Comparison of ENCODE assay signal across 1 cellular context in genomic region chr1:11337536-11338350, GRCh38.
A peak's percentile ranks its signal among the peaks of the same experiment; 100 is the strongest.
TF ChIP-seq lines count a peak whose summit lies in the region.

No MANE protein-coding gene starts in this region.

TF ChIP-seq in K562, 482 proteins besides CTCF, POLR2A, EP300 and RAD21 (continued from another document and continues in another):
- peak; percentile 51 for TF ChIP-seq HNRNPK (IDR thresholded peaks at IDR 0.05; ENCODE audit: low read depth, low read length, poor library complexity, severe bottlenecking)
- TF ChIP-seq TAF15 (IDR thresholded peaks at IDR 0.05; ENCODE audit: low read depth, low read length): no peak
- TF ChIP-seq ZFP91 (CRISPR knock-in tag; IDR thresholded peaks at IDR 0.05): no peak
- 0 out of 2 replicates have a peak, but pooled peaks have one; percentile 17 for TF ChIP-seq CXXC5 (CRISPR knock-in tag; IDR thresholded peaks at IDR 0.05)
- TF ChIP-seq PCBP2 (IDR thresholded peaks at IDR 0.05; ENCODE audit: low read depth, low read length, poor library complexity, severe bottlenecking): peak; percentile 84
- no peak for TF ChIP-seq GTF2E2 (tag; IDR thresholded peaks at IDR 0.05)
- no peak for TF ChIP-seq SUPT5H (IDR thresholded peaks at IDR 0.05)
- TF ChIP-seq KHSRP (IDR thresholded peaks at IDR 0.05): no peak
- no peak for TF ChIP-seq ILK (tag; IDR thresholded peaks at IDR 0.05; ENCODE audit: borderline replicate concordance, low read depth)
- no peak for TF ChIP-seq POLR2B (IDR thresholded peaks at IDR 0.05; ENCODE audit: low read depth, partially characterized antibody)
- TF ChIP-seq ETV5 (CRISPR knock-in tag; IDR thresholded peaks at IDR 0.05; ENCODE audit: low read depth): no peak
- TF ChIP-seq EGR1 (conservative IDR thresholded peaks at IDR 0.05): no peak
- TF ChIP-seq FOXP1 (CRISPR knock-in tag; IDR thresholded peaks at IDR 0.05): no peak
- TF ChIP-seq ESRRB (CRISPR knock-in tag; IDR thresholded peaks at IDR 0.05; ENCODE audit: borderline replicate concordance): no peak
- TF ChIP-seq EHMT2 (IDR thresholded peaks at IDR 0.05): no peak
- TF ChIP-seq TBL1XR1 (IDR thresholded peaks at IDR 0.05; ENCODE audit: low read length in 2 of 2): no peak
- TF ChIP-seq ETV1 (tag; conservative IDR thresholded peaks at IDR 0.05; ENCODE audit: low read depth): no peak
- TF ChIP-seq SREBF2 (CRISPR knock-in tag; IDR thresholded peaks at IDR 0.05): no peak
- TF ChIP-seq, protein P1, sequence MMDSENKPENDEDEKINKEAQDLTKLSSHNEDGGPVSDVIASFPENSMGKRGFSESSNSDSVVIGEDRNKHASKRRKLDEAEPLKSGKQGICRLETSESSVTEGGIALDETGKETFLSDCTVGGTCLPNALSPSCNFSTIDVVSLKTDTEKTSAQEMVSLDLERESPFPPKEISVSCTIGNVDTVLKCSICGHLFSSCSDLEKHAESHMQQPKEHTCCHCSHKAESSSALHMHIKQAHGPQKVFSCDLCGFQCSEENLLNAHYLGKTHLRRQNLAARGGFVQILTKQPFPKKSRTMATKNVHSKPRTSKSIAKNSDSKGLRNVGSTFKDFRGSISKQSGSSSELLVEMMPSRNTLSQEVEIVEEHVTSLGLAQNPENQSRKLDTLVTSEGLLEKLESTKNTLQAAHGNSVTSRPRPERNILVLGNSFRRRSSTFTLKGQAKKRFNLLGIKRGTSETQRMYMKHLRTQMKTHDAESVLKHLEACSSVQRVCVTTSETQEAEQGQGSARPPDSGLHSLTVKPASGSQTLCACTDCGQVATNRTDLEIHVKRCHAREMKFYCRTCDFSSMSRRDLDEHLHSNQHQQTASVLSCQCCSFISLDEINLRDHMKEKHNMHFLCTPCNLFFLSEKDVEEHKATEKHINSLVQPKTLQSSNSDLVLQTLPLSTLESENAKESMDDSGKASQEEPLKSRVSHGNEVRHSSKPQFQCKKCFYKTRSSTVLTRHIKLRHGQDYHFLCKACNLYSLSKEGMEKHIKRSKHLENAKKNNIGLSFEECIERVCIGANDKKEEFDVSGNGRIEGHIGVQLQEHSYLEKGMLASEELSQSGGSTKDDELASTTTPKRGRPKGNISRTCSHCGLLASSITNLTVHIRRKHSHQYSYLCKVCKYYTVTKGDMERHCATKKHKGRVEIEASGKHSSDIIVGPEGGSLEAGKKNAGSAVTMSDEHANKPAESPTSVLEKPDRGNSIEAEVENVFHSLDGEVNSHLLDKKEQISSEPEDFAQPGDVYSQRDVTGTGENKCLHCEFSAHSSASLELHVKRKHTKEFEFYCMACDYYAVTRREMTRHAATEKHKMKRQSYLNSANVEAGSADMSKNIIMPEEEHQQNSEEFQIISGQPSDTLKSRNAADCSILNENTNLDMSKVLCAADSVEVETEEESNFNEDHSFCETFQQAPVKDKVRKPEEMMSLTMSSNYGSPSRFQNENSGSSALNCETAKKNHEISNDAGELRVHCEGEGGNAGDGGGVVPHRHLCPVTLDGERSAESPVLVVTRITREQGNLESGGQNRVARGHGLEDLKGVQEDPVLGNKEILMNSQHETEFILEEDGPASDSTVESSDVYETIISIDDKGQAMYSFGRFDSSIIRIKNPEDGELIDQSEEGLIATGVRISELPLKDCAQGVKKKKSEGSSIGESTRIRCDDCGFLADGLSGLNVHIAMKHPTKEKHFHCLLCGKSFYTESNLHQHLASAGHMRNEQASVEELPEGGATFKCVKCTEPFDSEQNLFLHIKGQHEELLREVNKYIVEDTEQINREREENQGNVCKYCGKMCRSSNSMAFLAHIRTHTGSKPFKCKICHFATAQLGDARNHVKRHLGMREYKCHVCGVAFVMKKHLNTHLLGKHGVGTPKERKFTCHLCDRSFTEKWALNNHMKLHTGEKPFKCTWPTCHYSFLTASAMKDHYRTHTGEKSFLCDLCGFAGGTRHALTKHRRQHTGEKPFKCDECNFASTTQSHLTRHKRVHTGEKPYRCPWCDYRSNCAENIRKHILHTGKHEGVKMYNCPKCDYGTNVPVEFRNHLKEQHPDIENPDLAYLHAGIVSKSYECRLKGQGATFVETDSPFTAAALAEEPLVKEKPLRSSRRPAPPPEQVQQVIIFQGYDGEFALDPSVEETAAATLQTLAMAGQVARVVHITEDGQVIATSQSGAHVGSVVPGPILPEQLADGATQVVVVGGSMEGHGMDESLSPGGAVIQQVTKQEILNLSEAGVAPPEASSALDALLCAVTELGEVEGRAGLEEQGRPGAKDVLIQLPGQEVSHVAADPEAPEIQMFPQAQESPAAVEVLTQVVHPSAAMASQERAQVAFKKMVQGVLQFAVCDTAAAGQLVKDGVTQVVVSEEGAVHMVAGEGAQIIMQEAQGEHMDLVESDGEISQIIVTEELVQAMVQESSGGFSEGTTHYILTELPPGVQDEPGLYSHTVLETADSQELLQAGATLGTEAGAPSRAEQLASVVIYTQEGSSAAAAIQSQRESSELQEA (IDR thresholded peaks at IDR 0.05; ENCODE audit: low read depth): no peak
- no peak for TF ChIP-seq GABPB2 (CRISPR knock-in tag; conservative IDR thresholded peaks at IDR 0.05)
- no peak for TF ChIP-seq MAFG (tag; conservative IDR thresholded peaks at IDR 0.05)
- TF ChIP-seq CHD7 (IDR thresholded peaks at IDR 0.05; ENCODE audit: low read depth, low read length): no peak
- TF ChIP-seq SMC3 (conservative IDR thresholded peaks at IDR 0.05; ENCODE audit: insufficient read depth, low read depth, low read length): peak; percentile 83
- no peak for TF ChIP-seq ZNF121 (CRISPR knock-in tag; conservative IDR thresholded peaks at IDR 0.05)
- no peak for TF ChIP-seq NR3C1 (CRISPR knock-in tag; IDR thresholded peaks at IDR 0.05)
- no peak for TF ChIP-seq TSHZ1 (CRISPR knock-in tag; IDR thresholded peaks at IDR 0.05)
- TF ChIP-seq HDAC8 (tag; IDR thresholded peaks at IDR 0.05): no peak
- TF ChIP-seq XRCC3 (IDR thresholded peaks at IDR 0.05): no peak
- no peak for TF ChIP-seq KLF1 (tag; IDR thresholded peaks at IDR 0.05)
- TF ChIP-seq, protein P2, sequence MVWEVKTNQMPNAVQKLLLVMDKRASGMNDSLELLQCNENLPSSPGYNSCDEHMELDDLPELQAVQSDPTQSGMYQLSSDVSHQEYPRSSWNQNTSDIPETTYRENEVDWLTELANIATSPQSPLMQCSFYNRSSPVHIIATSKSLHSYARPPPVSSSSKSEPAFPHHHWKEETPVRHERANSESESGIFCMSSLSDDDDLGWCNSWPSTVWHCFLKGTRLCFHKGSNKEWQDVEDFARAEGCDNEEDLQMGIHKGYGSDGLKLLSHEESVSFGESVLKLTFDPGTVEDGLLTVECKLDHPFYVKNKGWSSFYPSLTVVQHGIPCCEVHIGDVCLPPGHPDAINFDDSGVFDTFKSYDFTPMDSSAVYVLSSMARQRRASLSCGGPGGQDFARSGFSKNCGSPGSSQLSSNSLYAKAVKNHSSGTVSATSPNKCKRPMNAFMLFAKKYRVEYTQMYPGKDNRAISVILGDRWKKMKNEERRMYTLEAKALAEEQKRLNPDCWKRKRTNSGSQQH (CRISPR knock-in tag; IDR thresholded peaks at IDR 0.05): no peak
- TF ChIP-seq YY1 (IDR thresholded peaks at IDR 0.05; ENCODE audit: borderline replicate concordance in 1 of 3, control insufficient read depth in 1 of 3, extremely low read depth in 1 of 3, insufficient read depth in 3 of 3, insufficient read length in 1 of 3, insufficient replicate concordance in 2 of 3, low read depth in 1 of 3, low read length in 2 of 3): no peak
- TF ChIP-seq ZNF75A (CRISPR knock-in tag; IDR thresholded peaks at IDR 0.05): no peak
- TF ChIP-seq NR4A1 (CRISPR knock-in tag; IDR thresholded peaks at IDR 0.05): no peak
- no peak for TF ChIP-seq NR4A1 (tag; IDR thresholded peaks at IDR 0.05)
- no peak for TF ChIP-seq SAFB2 (IDR thresholded peaks at IDR 0.05; ENCODE audit: borderline replicate concordance, low read depth, low read length, severe bottlenecking)
